Comparison of ENCODE assay signal across 2 cellular contexts in the genomic region with DNA sequence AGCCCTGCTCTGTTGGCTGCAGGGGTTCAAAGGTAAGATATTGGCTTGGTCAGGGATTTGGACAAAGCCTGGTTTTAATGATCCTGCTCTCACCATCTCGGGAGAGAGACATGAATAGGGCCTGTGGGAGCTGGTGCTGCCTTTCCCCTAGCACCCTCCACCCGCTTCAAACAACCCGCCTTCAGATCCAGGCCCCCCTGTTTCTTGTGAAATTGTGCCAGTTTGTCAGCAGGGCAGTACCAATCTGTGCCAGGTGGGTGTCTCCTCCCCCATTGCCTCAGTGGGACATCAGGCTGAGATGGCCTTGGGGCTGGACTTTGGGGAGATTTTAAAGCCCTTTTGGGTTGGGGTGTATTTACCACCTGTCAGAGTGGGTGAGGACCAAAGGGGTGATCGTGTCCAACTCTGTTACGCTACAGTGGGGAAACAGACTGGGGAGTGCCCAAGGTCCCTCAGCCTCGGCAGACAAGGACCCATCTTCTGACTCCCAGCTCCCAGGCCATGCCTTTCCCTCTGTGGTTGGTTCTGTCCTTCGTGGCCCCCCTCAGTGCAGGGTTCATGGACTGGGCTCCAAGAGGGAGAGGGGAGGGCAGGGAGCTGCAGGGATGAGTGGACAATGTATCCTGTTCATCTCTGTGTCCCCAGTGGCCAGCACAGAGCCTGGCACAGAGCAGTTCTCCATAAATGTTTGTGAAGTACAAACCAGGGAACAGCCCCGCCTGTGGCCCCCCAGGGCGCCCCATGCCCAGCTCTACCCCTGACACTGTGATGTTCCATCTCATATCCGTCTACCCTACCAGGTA.
TF ChIP-seq lines count a peak whose summit lies in the region.

No MANE protein-coding gene starts in this region.

TF ChIP-seq in SK-N-SH, 30 proteins besides CTCF, POLR2A, EP300 and RAD21:
- no peak for TF ChIP-seq RFX5 (IDR thresholded peaks at IDR 0.05; ENCODE audit: low read length)
- TF ChIP-seq, protein P1, sequence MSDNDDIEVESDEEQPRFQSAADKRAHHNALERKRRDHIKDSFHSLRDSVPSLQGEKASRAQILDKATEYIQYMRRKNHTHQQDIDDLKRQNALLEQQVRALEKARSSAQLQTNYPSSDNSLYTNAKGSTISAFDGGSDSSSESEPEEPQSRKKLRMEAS (IDR thresholded peaks at IDR 0.05; ENCODE audit: low read depth) = no peak
- TF ChIP-seq FOXJ3 (CRISPR knock-in tag; IDR thresholded peaks at IDR 0.05) = no peak
- TF ChIP-seq POLR2AphosphoS5 (IDR thresholded peaks at IDR 0.05; ENCODE audit: low read depth, low read length) = no peak
- no peak for TF ChIP-seq TCF12 (IDR thresholded peaks at IDR 0.05)
- no peak for TF ChIP-seq RCOR1 (IDR thresholded peaks at IDR 0.05; ENCODE audit: low read length)
- no peak for TF ChIP-seq CHD2 (IDR thresholded peaks at IDR 0.05; ENCODE audit: low read length, partially characterized antibody)
- TF ChIP-seq EZH2phosphoT487 (IDR thresholded peaks at IDR 0.05; ENCODE audit: borderline replicate concordance, low read depth) = no peak
TF ChIP-seq in SK-N-SH: peak in this region for 0.

TF ChIP-seq in SK-N-SH treated with all-trans-retinoic acid at 6 μM for 48 hours, 23 proteins besides CTCF, POLR2A, EP300 and RAD21:
- TF ChIP-seq RARB (CRISPR knock-in tag; IDR thresholded peaks at IDR 0.05) = no peak
- no peak for TF ChIP-seq ZFP30 (CRISPR knock-in tag; IDR thresholded peaks at IDR 0.05)
- TF ChIP-seq SNAI2 (CRISPR knock-in tag; IDR thresholded peaks at IDR 0.05) = no peak
- TF ChIP-seq OSR1 (CRISPR knock-in tag; IDR thresholded peaks at IDR 0.05) = no peak
- no peak for TF ChIP-seq TOX (CRISPR knock-in tag; IDR thresholded peaks at IDR 0.05; ENCODE audit: borderline replicate concordance)
- TF ChIP-seq CSDC2 (CRISPR knock-in tag; IDR thresholded peaks at IDR 0.05) = no peak
- no peak for TF ChIP-seq ZNF70 (CRISPR knock-in tag; IDR thresholded peaks at IDR 0.05)
- TF ChIP-seq, protein P2, sequence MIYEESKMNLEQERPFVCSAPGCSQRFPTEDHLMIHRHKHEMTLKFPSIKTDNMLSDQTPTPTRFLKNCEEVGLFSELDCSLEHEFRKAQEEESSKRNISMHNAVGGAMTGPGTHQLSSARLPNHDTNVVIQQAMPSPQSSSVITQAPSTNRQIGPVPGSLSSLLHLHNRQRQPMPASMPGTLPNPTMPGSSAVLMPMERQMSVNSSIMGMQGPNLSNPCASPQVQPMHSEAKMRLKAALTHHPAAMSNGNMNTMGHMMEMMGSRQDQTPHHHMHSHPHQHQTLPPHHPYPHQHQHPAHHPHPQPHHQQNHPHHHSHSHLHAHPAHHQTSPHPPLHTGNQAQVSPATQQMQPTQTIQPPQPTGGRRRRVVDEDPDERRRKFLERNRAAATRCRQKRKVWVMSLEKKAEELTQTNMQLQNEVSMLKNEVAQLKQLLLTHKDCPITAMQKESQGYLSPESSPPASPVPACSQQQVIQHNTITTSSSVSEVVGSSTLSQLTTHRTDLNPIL (CRISPR knock-in tag; IDR thresholded peaks at IDR 0.05; ENCODE audit: low read depth) = no peak
- TF ChIP-seq, protein P3, sequence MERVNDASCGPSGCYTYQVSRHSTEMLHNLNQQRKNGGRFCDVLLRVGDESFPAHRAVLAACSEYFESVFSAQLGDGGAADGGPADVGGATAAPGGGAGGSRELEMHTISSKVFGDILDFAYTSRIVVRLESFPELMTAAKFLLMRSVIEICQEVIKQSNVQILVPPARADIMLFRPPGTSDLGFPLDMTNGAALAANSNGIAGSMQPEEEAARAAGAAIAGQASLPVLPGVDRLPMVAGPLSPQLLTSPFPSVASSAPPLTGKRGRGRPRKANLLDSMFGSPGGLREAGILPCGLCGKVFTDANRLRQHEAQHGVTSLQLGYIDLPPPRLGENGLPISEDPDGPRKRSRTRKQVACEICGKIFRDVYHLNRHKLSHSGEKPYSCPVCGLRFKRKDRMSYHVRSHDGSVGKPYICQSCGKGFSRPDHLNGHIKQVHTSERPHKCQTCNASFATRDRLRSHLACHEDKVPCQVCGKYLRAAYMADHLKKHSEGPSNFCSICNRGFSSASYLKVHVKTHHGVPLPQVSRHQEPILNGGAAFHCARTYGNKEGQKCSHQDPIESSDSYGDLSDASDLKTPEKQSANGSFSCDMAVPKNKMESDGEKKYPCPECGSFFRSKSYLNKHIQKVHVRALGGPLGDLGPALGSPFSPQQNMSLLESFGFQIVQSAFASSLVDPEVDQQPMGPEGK (CRISPR knock-in tag; IDR thresholded peaks at IDR 0.05; ENCODE audit: borderline replicate concordance) = no peak
- TF ChIP-seq PPARA (CRISPR knock-in tag; IDR thresholded peaks at IDR 0.05; ENCODE audit: borderline replicate concordance) = no peak
